Comparison of ENCODE assay signal across 8 cellular contexts in the genomic region with DNA sequence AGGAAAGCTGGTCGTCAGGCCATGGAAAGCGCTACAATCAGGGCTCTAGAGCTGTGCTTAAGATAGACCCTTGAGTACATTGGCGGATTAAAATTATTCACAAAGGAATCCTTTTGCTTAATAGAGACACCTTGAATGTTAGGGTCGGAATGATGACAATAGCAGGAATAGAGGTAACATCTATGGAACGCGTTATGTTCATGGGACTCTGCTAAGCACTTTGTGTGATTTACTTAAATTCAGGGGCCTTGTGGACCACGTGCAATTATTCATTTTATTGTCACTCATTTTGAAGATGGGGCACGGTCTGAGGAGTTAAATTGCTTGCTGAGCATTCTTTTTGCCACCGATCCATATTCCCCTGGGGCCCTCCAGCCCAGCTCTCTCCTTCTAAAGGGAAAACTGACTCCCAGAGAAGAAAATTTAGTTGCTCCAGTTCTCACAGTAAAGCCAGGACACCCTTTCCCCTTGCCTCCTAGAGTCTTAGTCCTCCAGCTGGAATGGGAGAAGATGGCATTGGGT. TPM values are rescaled to one million over a fixed set of nuclear protein-coding genes. Genes with fewer than 3 reads are reported as not detected.
DNase-seq lines count a peak whose midpoint lies in the region; ATAC-seq, FAIRE-seq and TF ChIP-seq lines count a peak whose summit lies in the region.

No MANE protein-coding gene starts in this region.

- no peaks in the 10 kb centered on the region for H3K9me3 Mint-ChIP-seq in activated T-cell treated with anti-CD3 and anti-CD28 coated beads, Interleukin-2, amount 50 U/mL, for 4 hours
- H3K9me3 Mint-ChIP-seq in activated naive CD8-positive, alpha-beta T cell (ENCODE audit: low read depth), result no peaks in the 10 kb centered on the region

- TF ChIP-seq EP300 in HepG2 (IDR thresholded peaks at IDR 0.05; ENCODE audit: low read depth in 2 of 2, low read length in 2 of 2), result no peak
- TF ChIP-seq EP300 in HepG2 (CRISPR knock-in tag; IDR thresholded peaks at IDR 0.05; ENCODE audit: borderline replicate concordance), result no peak
- no peak for TF ChIP-seq EP300 in transverse colon (IDR thresholded peaks at IDR 0.05; ENCODE audit: low read depth)

- TSS peak; percentile 99 for BruUV-seq in HepG2 (replicated peaks; lab: Mats Ljungman, UMichigan)

- H3K36me3 ChIP-seq in HepG2 (replicated peaks in 1 of 2; ENCODE audit: control insufficient read depth in 1 of 2, insufficient read depth in 2 of 2, low read length in 2 of 2) (peaks cover 0 to 5% of the 10 kb centered on the region in 2 experiments; a peak in 1 of 5 replicates), transverse colon (no peaks in the 10 kb centered on the region)

- H3K4me3 Mint-ChIP-seq in activated T-cell treated with anti-CD3 and anti-CD28 coated beads, Interleukin-2, amount 50 U/mL, for 4 hours, result peak overlapping the region; percentile 84
- H3K4me3 Mint-ChIP-seq in activated naive CD8-positive, alpha-beta T cell, result peak overlapping the region; percentile 93

- peak overlapping the region; percentile 99 for H3K27ac Mint-ChIP-seq in activated naive CD8-positive, alpha-beta T cell

- peaks cover 32% of the 10 kb centered on the region for H3K4me1 Mint-ChIP-seq in activated T-cell treated with anti-CD3 and anti-CD28 coated beads, Interleukin-2, amount 50 U/mL, for 4 hours (ENCODE audit: low read depth)
- peaks cover 34% of the 10 kb centered on the region for H3K4me1 Mint-ChIP-seq in activated naive CD8-positive, alpha-beta T cell (ENCODE audit: low read depth)

- peaks cover 39% of the 10 kb centered on the region for H4K20me1 ChIP-seq in HepG2 (ENCODE audit: insufficient read depth, low read length)

- WGBS in HepG2 (ENCODE audit: low lambda C conversion rate), result 20% methylated on average over 9 of the region's 9 CpGs
- WGBS in transverse colon (ENCODE audit: low coverage in 1 of 2), 2 donors, result 20% methylated on average over 9 of the region's 9 CpGs; no CpG with 5 or more reads in 1 of the 2 donors

- POLR2A ChIA-PET in HepG2 (lab: Yijun Ruan, JAX), result interaction anchor here (1.0 to 4.0 kb wide), 8 partner anchors 10 to 51 kb away, joined by 3 to 91 read pairs (median 4); no protein-coding TSS in a partner anchor

- no peaks in the 10 kb centered on the region for H3K9me3 ChIP-seq in HepG2 (ENCODE audit: low read length)
- H3K9me3 ChIP-seq in transverse colon, result no peaks in the 10 kb centered on the region

- H3K27me3 Mint-ChIP-seq in activated T-cell treated with anti-CD3 and anti-CD28 coated beads, Interleukin-2, amount 50 U/mL, for 4 hours (ENCODE audit: low read depth), result no peaks in the 10 kb centered on the region
- peaks cover 1% of the 10 kb centered on the region for H3K27me3 Mint-ChIP-seq in activated naive CD8-positive, alpha-beta T cell

- no peak for TF ChIP-seq CTCF in HepG2 (CRISPR knock-in tag; IDR thresholded peaks at IDR 0.05)
- no peak for TF ChIP-seq CTCF in transverse colon (IDR thresholded peaks at IDR 0.05)

- no peaks in the 10 kb centered on the region for H3K36me3 Mint-ChIP-seq in activated T-cell treated with anti-CD3 and anti-CD28 coated beads, Interleukin-2, amount 50 U/mL, for 4 hours (ENCODE audit: insufficient read depth)
- peaks cover 7% of the 10 kb centered on the region for H3K36me3 Mint-ChIP-seq in activated naive CD8-positive, alpha-beta T cell

- TF ChIP-seq RAD21 in HepG2 (CRISPR knock-in tag; IDR thresholded peaks at IDR 0.05), result no peak

- in situ Hi-C loops in HepG2 (cut with HindIII; ENCODE audit: extremely low pct_ligation_motif_present, low pct_unique_long_range_greater_than_20kb) (no loop called here), transverse colon (cut with MboI; ENCODE audit: low pct_ligation_motif_present in 1 of 4, low pct_unique_long_range_greater_than_20kb in 1 of 4, low sequenced_read_pairs in 3 of 4) (no loop called here)

- H3K27ac ChIP-seq in HepG2 (ENCODE audit: extremely low read length, insufficient read depth, low read length) (peak overlapping the region; percentile 96), transverse colon (peak overlapping the region; percentile 97 to 99 (median 98))

- intact Hi-C loops in HepG2 (cut with micrococcal nuclease; ENCODE audit: unreplicated experiment) (loop anchor here (2.0 to 10.0 kb wide), 4 partner anchors 13 to 95 kb away; a partner anchor contains a TSS), transverse colon (cut with DNase I; ENCODE audit: low total_unique reads) (loop anchor here (10.0 kb wide), 1 partner anchor 95 kb away; a partner anchor contains a TSS)

- no peak overlapping the region for H2AFZ ChIP-seq in HepG2 (ENCODE audit: low read length)

- no peak for TF ChIP-seq POLR2A in HepG2 (IDR thresholded peaks at IDR 0.05; ENCODE audit: insufficient read depth in 1 of 2, low read depth in 2 of 2, low read length in 2 of 2)
- no peak for TF ChIP-seq POLR2A in transverse colon (IDR thresholded peaks at IDR 0.05)

- H3K9ac ChIP-seq in HepG2 (ENCODE audit: insufficient read depth, low read depth, low read length), result peak overlapping the region; percentile 89

- H3K4me3 ChIP-seq in HepG2 (replicated peaks in 1 of 3; ENCODE audit: insufficient read depth in 1 of 3, low read depth in 2 of 3, low read length in 3 of 3) (peak overlapping the region; percentile 54 to 69 (median 61)), transverse colon (peak overlapping the region; percentile 33 to 92 (median 88))

- H3K4me2 ChIP-seq in HepG2 (ENCODE audit: low read depth, low read length), result peak overlapping the region; percentile 93

- H3K4me1 ChIP-seq in HepG2 (ENCODE audit: insufficient read depth, low read length) (peaks cover 51% of the 10 kb centered on the region), transverse colon (peaks cover 13 to 38% (median 27%) of the 10 kb centered on the region in 4 donors)

- no peak for DNase-seq in activated T-cell treated with anti-CD3 and anti-CD28 coated beads, Interleukin-2, amount 50 U/mL, for 4 hours
- DNase-seq in activated T-cell treated with anti-CD3 and anti-CD28 coated beads, Interleukin-2, amount 50 U/mL, for 1 hour, result no peak
- no peak for DNase-seq in HepG2 (ENCODE audit: low spot score)
- DNase-seq in transverse colon, result no peak
- DNase-seq in activated CD4-positive, CD25-positive, alpha-beta regulatory T cell (lab: John Stamatoyannopoulos, UW), result no peak
- DNase-seq in SW480 (ENCODE audit: low spot score), result no peak
- no peak for DNase-seq in activated CD8-positive, alpha-beta memory T cell treated with anti-CD3 and anti-CD28 coated beads, Interleukin-2, amount 50 U/mL, for 48 hours

- peaks cover 40% of the 10 kb centered on the region for H3K79me2 ChIP-seq in HepG2 (ENCODE audit: insufficient read depth, low read length)

- FAIRE-seq in HepG2 (lab: Jason Lieb, UNC), result no peak

- no peak for ATAC-seq in activated T-cell treated with anti-CD3 and anti-CD28 coated beads, Interleukin-2, amount 50 U/mL, for 4 hours
- no peak for ATAC-seq in HepG2

- CTCF ChIA-PET in HepG2 (lab: Yijun Ruan, JAX; ENCODE audit: low intra/inter-chr PET ratio, low total read pairs), result no interaction called here

- H3K27me3 ChIP-seq in HepG2 (ENCODE audit: control insufficient read depth in 1 of 2, insufficient read depth in 2 of 2, low read length in 2 of 2) (no peaks in the 10 kb centered on the region; a peak in 1 of 5 replicates), transverse colon (no peaks in the 10 kb centered on the region)

RNA-seq across cellular contexts. Expression of a gene that starts 0.9 kb away (rescaled TPM):
- 10 to 100 TPM; 38.6 to 44.0 (median 41.6) TPM for total RNA-seq in activated T-cell treated with anti-CD3 and anti-CD28 coated beads, Interleukin-2, amount 50 U/mL, for 4 hours
- total RNA-seq in HepG2 (2016; rRNA removed; fragmentation: Illumina TruSeq; extraction: Trizol), result 69.5 and 126 TPM in 2 replicates
- total RNA-seq in HepG2 (2016; cell fraction: cytosol; rRNA removed; fragmentation: Illumina TruSeq; extraction: Trizol; ENCODE audit: low read depth), result 47.1 and 75.8 TPM in 2 replicates
- total RNA-seq in HepG2 (2016; cell fraction: insoluble cytoplasmic fraction; rRNA removed; fragmentation: Illumina TruSeq; extraction: Trizol), result 71.7 and 113 TPM in 2 replicates
- total RNA-seq in HepG2 (2016; cell fraction: membrane; rRNA removed; fragmentation: Illumina TruSeq; extraction: Trizol), result 148 and 184 TPM in 2 replicates
- total RNA-seq in HepG2 (2016; cell fraction: nucleus; rRNA removed; fragmentation: Illumina TruSeq; extraction: Trizol), result 45.1 and 60.0 TPM in 2 replicates
- 24.0 and 26.9 TPM in 2 replicates for polyA plus RNA-seq in HepG2 (2011; rRNA removed)
- 7.7 and 15.0 TPM in 2 replicates for polyA plus RNA-seq in HepG2 (2011; cell fraction: cytosol; rRNA removed)
- polyA plus RNA-seq in HepG2 (2011; cell fraction: nucleus; rRNA removed), result 11.7 and 19.0 TPM in 2 replicates
- 50.7 and 60.7 TPM in 2 replicates for polyA plus RNA-seq in HepG2 (2012)
- 97.9 and 118 TPM in 2 replicates for polyA plus RNA-seq in HepG2 (2016; cell fraction: cytosol; fragmentation: Illumina TruSeq; extraction: Trizol; ENCODE audit: low read depth)
- 46.7 and 55.6 TPM in 2 replicates for polyA plus RNA-seq in HepG2 (2016; cell fraction: insoluble cytoplasmic fraction; fragmentation: Illumina TruSeq; extraction: Trizol; ENCODE audit: low read depth)
- 113 and 140 TPM in 2 replicates for polyA plus RNA-seq in HepG2 (2016; cell fraction: membrane; fragmentation: Illumina TruSeq; extraction: Trizol; ENCODE audit: low read depth)
- polyA plus RNA-seq in HepG2 (2016; cell fraction: nucleus; fragmentation: Illumina TruSeq; extraction: Trizol; ENCODE audit: insufficient read depth, low read depth), result 41.3 and 43.8 TPM in 2 replicates
- 10.6 and 17.9 TPM in 2 replicates for polyA minus RNA-seq in HepG2 (2011; rRNA and poly(A)+ RNA removed; ENCODE audit: low replicate concordance)
- 32.5 and 39.8 TPM in 2 replicates for polyA minus RNA-seq in HepG2 (2011; cell fraction: cytosol; rRNA and poly(A)+ RNA removed)
- polyA minus RNA-seq in HepG2 (2011; cell fraction: nucleus; rRNA and poly(A)+ RNA removed), result 60.9 and 70.2 TPM in 2 replicates
- 10 to 100 TPM; 48.6 to 93.8 (median 61.2) TPM for total RNA-seq in transverse colon

RNA-seq across cellular contexts. Expression of a gene that starts 50.9 kb away (rescaled TPM):
- under 1 TPM in 1 of 3 donors, not detected in 2; 0.15 TPM for total RNA-seq in activated T-cell treated with anti-CD3 and anti-CD28 coated beads, Interleukin-2, amount 50 U/mL, for 4 hours
- total RNA-seq in HepG2 (2016; rRNA removed; fragmentation: Illumina TruSeq; extraction: Trizol), result 0.18 and 0.29 TPM in 2 replicates
- 0.91 and 0.97 TPM in 2 replicates for total RNA-seq in HepG2 (2016; cell fraction: cytosol; rRNA removed; fragmentation: Illumina TruSeq; extraction: Trizol; ENCODE audit: low read depth)
- 0.19 and 0.24 TPM in 2 replicates for total RNA-seq in HepG2 (2016; cell fraction: insoluble cytoplasmic fraction; rRNA removed; fragmentation: Illumina TruSeq; extraction: Trizol)
- 0.77 and 0.96 TPM in 2 replicates for total RNA-seq in HepG2 (2016; cell fraction: membrane; rRNA removed; fragmentation: Illumina TruSeq; extraction: Trizol)
- total RNA-seq in HepG2 (2016; cell fraction: nucleus; rRNA removed; fragmentation: Illumina TruSeq; extraction: Trizol), result not detected in 2 replicates
- 0.17 and 0.34 TPM in 2 replicates for polyA plus RNA-seq in HepG2 (2011; rRNA removed)
- 0.18 and 0.43 TPM in 2 replicates for polyA plus RNA-seq in HepG2 (2011; cell fraction: cytosol; rRNA removed)
- polyA plus RNA-seq in HepG2 (2011; cell fraction: nucleus; rRNA removed), result 0.40 and 0.87 TPM in 2 replicates
- 0.27 and 0.44 TPM in 2 replicates for polyA plus RNA-seq in HepG2 (2012)
- 0.92 and 0.95 TPM in 2 replicates for polyA plus RNA-seq in HepG2 (2016; cell fraction: cytosol; fragmentation: Illumina TruSeq; extraction: Trizol; ENCODE audit: low read depth)
- 0.15 and 0.26 TPM in 2 replicates for polyA plus RNA-seq in HepG2 (2016; cell fraction: insoluble cytoplasmic fraction; fragmentation: Illumina TruSeq; extraction: Trizol; ENCODE audit: low read depth)
- polyA plus RNA-seq in HepG2 (2016; cell fraction: membrane; fragmentation: Illumina TruSeq; extraction: Trizol; ENCODE audit: low read depth), result 0.80 and 1.4 TPM in 2 replicates
- 0.61 TPM in 1 of 2 replicates, not detected in the other for polyA plus RNA-seq in HepG2 (2016; cell fraction: nucleus; fragmentation: Illumina TruSeq; extraction: Trizol; ENCODE audit: insufficient read depth, low read depth)
- polyA minus RNA-seq in HepG2 (2011; rRNA and poly(A)+ RNA removed; ENCODE audit: low replicate concordance), result 0.46 TPM in 1 of 2 replicates, not detected in the other
- 0.79 TPM in 1 of 2 replicates, not detected in the other for polyA minus RNA-seq in HepG2 (2011; cell fraction: cytosol; rRNA and poly(A)+ RNA removed)
- not detected in 2 replicates for polyA minus RNA-seq in HepG2 (2011; cell fraction: nucleus; rRNA and poly(A)+ RNA removed)
- under 1 TPM in 1 of 4 donors, not detected in 3; 0.96 TPM for total RNA-seq in transverse colon
